8 cellular contexts compared by ENCODE assay signal in the genomic region with DNA sequence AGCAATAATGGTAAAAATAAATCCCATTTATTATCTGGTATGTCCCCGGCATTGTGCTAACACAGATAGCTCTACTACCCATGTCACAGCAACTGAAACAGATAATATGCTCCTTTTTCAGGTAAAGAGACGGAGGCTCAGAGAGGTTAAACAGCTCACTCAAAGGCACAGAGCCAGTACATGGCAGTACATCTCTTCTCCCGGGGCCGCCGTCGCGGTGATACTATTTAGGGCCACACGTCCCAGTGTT. TPM values are rescaled to one million over a fixed set of nuclear protein-coding genes. Genes with fewer than 3 reads are reported as not detected.
DNase-seq lines count a peak whose midpoint lies in the region; ATAC-seq and TF ChIP-seq lines count a peak whose summit lies in the region.

No MANE protein-coding gene starts in this region.

- DNase-seq in AG10803 (ENCODE audit: low read depth) = no peak
- no peak for DNase-seq in HAP-1 (ENCODE audit: low spot score in 2 of 2)
- no peak for DNase-seq in activated T-helper 2 cell treated with anti-CD3 and anti-CD28 coated beads, Interferon-gamma antibody, Interleukin-2, Interleukin-4, amounts not matched to agents 10 μg/mL and 5 μg/mL and 100 μg/mL, durations not matched to agents 14 hours and 24 hours and 36 hours (ENCODE audit: low spot score)
- no peak for DNase-seq in left lung
- no peak for DNase-seq in upper lobe of right lung
- no peak for DNase-seq in NCI-H526 (lab: John Stamatoyannopoulos, UW)
- no peak for DNase-seq in posterior vena cava (ENCODE audit: low spot score)

- TF ChIP-seq CTCF in AG10803 (conservative IDR thresholded peaks at IDR 0.05; ENCODE audit: low read length) (no peak), left lung (IDR thresholded peaks at IDR 0.05) (no peak), upper lobe of right lung (IDR thresholded peaks at IDR 0.05) (no peak)

- H3K4me1 Mint-ChIP-seq in activated T-helper 2 cell treated with anti-CD3 and anti-CD28 coated beads, Interferon-gamma antibody, Interleukin-2, Interleukin-4, amounts not matched to agents 10 μg/mL and 5 μg/mL and 100 μg/mL, durations not matched to agents 14 hours and 24 hours and 36 hours (ENCODE audit: low read depth) = peaks cover 51% of the 10 kb centered on the region

- H3K27me3 ChIP-seq in HAP-1 (ENCODE audit: low read depth) (no peaks in the 10 kb centered on the region), left lung (no peaks in the 10 kb centered on the region), upper lobe of right lung (no peaks in the 10 kb centered on the region)

- ATAC-seq in left lung = no peak
- no peak for ATAC-seq in upper lobe of right lung
- ATAC-seq in GM21360 (IDR thresholded peaks at IDR 0.05; ENCODE audit: unreplicated experiment) = no peak

- peaks cover 67% of the 10 kb centered on the region for H3K36me3 Mint-ChIP-seq in activated T-helper 2 cell treated with anti-CD3 and anti-CD28 coated beads, Interferon-gamma antibody, Interleukin-2, Interleukin-4, amounts not matched to agents 10 μg/mL and 5 μg/mL and 100 μg/mL, durations not matched to agents 14 hours and 24 hours and 36 hours (ENCODE audit: low read depth)

- in situ Hi-C loops in HAP-1 (cut with MboI; ENCODE audit: low sequenced_read_pairs) = no loop called here

- H3K36me3 ChIP-seq in HAP-1 (replicated peaks) (no peaks in the 10 kb centered on the region), left lung (peaks cover 0 to 13% of the 10 kb centered on the region in 2 donors), upper lobe of right lung (no peaks in the 10 kb centered on the region)

- no peaks in the 10 kb centered on the region for H3K9me3 ChIP-seq in HAP-1
- H3K9me3 ChIP-seq in left lung = no peaks in the 10 kb centered on the region
- H3K9me3 ChIP-seq in upper lobe of right lung = no peaks in the 10 kb centered on the region

- peak overlapping the region; percentile 91 to 94 for H3K27ac ChIP-seq in left lung
- peak overlapping the region; percentile 87 for H3K27ac ChIP-seq in upper lobe of right lung

- intact Hi-C loops in activated T-helper 2 cell treated with anti-CD3 and anti-CD28 coated beads, Interferon-gamma antibody, Interleukin-2, Interleukin-4, amounts not matched to agents 10 μg/mL and 5 μg/mL and 100 μg/mL, durations not matched to agents 14 hours and 24 hours and 36 hours (cut with micrococcal nuclease) = loop anchor here (5.0 to 10.0 kb wide), 4 partner anchors 140 to 1630 kb away; a partner anchor contains a TSS
- intact Hi-C loops in left lung (cut with DNase I) = no loop called here
- intact Hi-C loops in upper lobe of right lung (cut with DNase I) = no loop called here
- intact Hi-C loops in posterior vena cava (cut with DNase I) = no loop called here

- peaks cover 36% of the 10 kb centered on the region for H3K4me1 ChIP-seq in HAP-1
- peaks cover 0 to 24% of the 10 kb centered on the region in 2 donors for H3K4me1 ChIP-seq in left lung
- H3K4me1 ChIP-seq in upper lobe of right lung = peaks cover 7% of the 10 kb centered on the region

- H3K9me3 Mint-ChIP-seq in activated T-helper 2 cell treated with anti-CD3 and anti-CD28 coated beads, Interferon-gamma antibody, Interleukin-2, Interleukin-4, amounts not matched to agents 10 μg/mL and 5 μg/mL and 100 μg/mL, durations not matched to agents 14 hours and 24 hours and 36 hours = no peaks in the 10 kb centered on the region

- peaks cover 7% of the 10 kb centered on the region for H3K27me3 Mint-ChIP-seq in activated T-helper 2 cell treated with anti-CD3 and anti-CD28 coated beads, Interferon-gamma antibody, Interleukin-2, Interleukin-4, amounts not matched to agents 10 μg/mL and 5 μg/mL and 100 μg/mL, durations not matched to agents 14 hours and 24 hours and 36 hours (ENCODE audit: low read depth)

- H3K27ac Mint-ChIP-seq in activated T-helper 2 cell treated with anti-CD3 and anti-CD28 coated beads, Interferon-gamma antibody, Interleukin-2, Interleukin-4, amounts not matched to agents 10 μg/mL and 5 μg/mL and 100 μg/mL, durations not matched to agents 14 hours and 24 hours and 36 hours = peak overlapping the region; percentile 90

- H3K4me3 ChIP-seq in AG10803 (ENCODE audit: low read length) = peak overlapping the region; percentile 90
- peak overlapping the region; percentile 54 for H3K4me3 ChIP-seq in HAP-1
- peak overlapping the region; percentile 98 for H3K4me3 ChIP-seq in left lung
- peak overlapping the region; percentile 84 for H3K4me3 ChIP-seq in upper lobe of right lung

- H3K4me3 Mint-ChIP-seq in activated T-helper 2 cell treated with anti-CD3 and anti-CD28 coated beads, Interferon-gamma antibody, Interleukin-2, Interleukin-4, amounts not matched to agents 10 μg/mL and 5 μg/mL and 100 μg/mL, durations not matched to agents 14 hours and 24 hours and 36 hours (ENCODE audit: low read depth) = peak overlapping the region; percentile 90

RNA-seq across cellular contexts. Expression of a gene that starts 0.7 kb away (rescaled TPM):
- total RNA-seq in activated T-helper 2 cell treated with anti-CD3 and anti-CD28 coated beads, Interferon-gamma antibody, Interleukin-2, Interleukin-4, amounts not matched to agents 10 μg/mL and 5 μg/mL and 100 μg/mL, durations not matched to agents 14 hours and 24 hours and 36 hours = 38.9 and 44.9 TPM in 2 replicates
- total RNA-seq in left lung (10 to 100 TPM in 1 of 2 donors, 1 to 10 TPM in 1; 5.4 to 13.5 TPM), upper lobe of right lung (6.0 TPM), posterior vena cava (10 to 100 TPM; 17.9 to 28.3 TPM)
